Comparison of ENCODE assay signal across 9 cellular contexts in genomic region chr2:230758566-230759480, GRCh38. TPM values are rescaled to one million over a fixed set of nuclear protein-coding genes. Genes with fewer than 3 reads are reported as not detected.
DNase-seq lines count a peak whose midpoint lies in the region; TF ChIP-seq lines count a peak whose summit lies in the region.
"Had no signal": no experiment of that assay in that cellular context is flagged by ENCODE, and none has a peak within 500 bp of the region (broad histone marks: within the 10 kb centered on the region; RNA-seq: fewer than 3 reads in every experiment).

No MANE protein-coding gene starts in this region.

- peak overlapping the region in 5 of 7 donors; percentile 1 to 53 (median 35) for H3K4me3 Mint-ChIP-seq in CD8-positive, alpha-beta memory T cell

- DNase-seq in CD8-positive, alpha-beta memory T cell: no peak
- DNase-seq in NOMO-1 (lab: John Stamatoyannopoulos, UW; ENCODE audit: unreplicated experiment in 2 of 2): peak; percentile 59 to 77
- peak; percentile 84 to 91 for DNase-seq in cardiac fibroblast (ENCODE audit: low read depth in 2 of 2)
- DNase-seq in activated gamma-delta T cell treated with Interleukin-2 at 50 U/mL for 16 hours: no peak
- DNase-seq in HK-2 (ENCODE audit: unreplicated experiment): no peak
- no peak for DNase-seq in stimulated activated CD8-positive, alpha-beta memory T cell treated with anti-CD3 and anti-CD28 coated beads, Interleukin-4, amount 100 ng/mL, for 48 hours
- DNase-seq in SJCRH30: no peak
- DNase-seq: cerebellar nuclear complex had no signal

- TF ChIP-seq CTCF in cardiac fibroblast (IDR thresholded peaks at IDR 0.05; ENCODE audit: low read depth, low read length) (no peak), neutrophil (IDR thresholded peaks at IDR 0.05) (no peak)

- H3K36me3 ChIP-seq in CD8-positive, alpha-beta memory T cell (ENCODE audit: insufficient read depth, low read length): peaks cover 15% of the 10 kb centered on the region
- peaks cover 40% of the 10 kb centered on the region for H3K36me3 ChIP-seq in neutrophil
- peaks cover 11% of the 10 kb centered on the region for H3K36me3 ChIP-seq in SJCRH30

- peaks cover 60 to 71% (median 70%) of the 10 kb centered on the region in 3 donors for H3K4me1 Mint-ChIP-seq in CD8-positive, alpha-beta memory T cell

- H3K4me3 ChIP-seq in CD8-positive, alpha-beta memory T cell (ENCODE audit: low read length): no peak overlapping the region
- H3K4me3 ChIP-seq in cardiac fibroblast (replicated peaks in 1 of 2; ENCODE audit: low read depth in 2 of 2, low read length in 2 of 2): no peak overlapping the region
- peak overlapping the region; percentile 52 to 54 for H3K4me3 ChIP-seq in neutrophil (ENCODE audit: low read depth in 1 of 2, low read length in 1 of 2)
- no peak overlapping the region for H3K4me3 ChIP-seq in SJCRH30

- POLR2A ChIA-PET in CD8-positive, alpha-beta memory T cell (lab: Charles Lee): no interaction called here

- H3K27ac Mint-ChIP-seq in CD8-positive, alpha-beta memory T cell: peak overlapping the region in 7 of 8 donors; percentile 48 to 76 (median 63)

- no peaks in the 10 kb centered on the region for H3K27me3 ChIP-seq in CD8-positive, alpha-beta memory T cell (ENCODE audit: insufficient read depth, low read length, poor library complexity, severe bottlenecking)
- H3K27me3 ChIP-seq in neutrophil: no peaks in the 10 kb centered on the region
- no peaks in the 10 kb centered on the region for H3K27me3 ChIP-seq in SJCRH30

- H3K4me1 ChIP-seq in CD8-positive, alpha-beta memory T cell (ENCODE audit: insufficient read depth, low read length): peaks cover 43% of the 10 kb centered on the region
- peaks cover 52 to 55% of the 10 kb centered on the region in 2 experiments for H3K4me1 ChIP-seq in neutrophil (ENCODE audit: control insufficient read depth in 1 of 2, insufficient read depth in 1 of 2, low read depth in 1 of 2, low read length in 1 of 2)
- peaks cover 6% of the 10 kb centered on the region for H3K4me1 ChIP-seq in SJCRH30

- CTCF ChIA-PET in CD8-positive, alpha-beta memory T cell (lab: Charles Lee): no interaction called here

- no peaks in the 10 kb centered on the region for H3K9me3 ChIP-seq in CD8-positive, alpha-beta memory T cell (ENCODE audit: low read length)
- H3K9me3 ChIP-seq in neutrophil (no peaks in the 10 kb centered on the region), SJCRH30 (replicated peaks) (no peaks in the 10 kb centered on the region)

- H3K9me3 Mint-ChIP-seq in CD8-positive, alpha-beta memory T cell: no peaks in the 10 kb centered on the region

- peaks cover 6 to 45% (median 12%) of the 10 kb centered on the region in 3 donors for H3K36me3 Mint-ChIP-seq in CD8-positive, alpha-beta memory T cell

- H3K27me3 Mint-ChIP-seq in CD8-positive, alpha-beta memory T cell: no peaks in the 10 kb centered on the region

- H3K27ac ChIP-seq in CD8-positive, alpha-beta memory T cell (ENCODE audit: low read depth, low read length): no peak overlapping the region
- H3K27ac ChIP-seq in neutrophil (peak overlapping the region; percentile 83), SJCRH30 (no peak overlapping the region)

RNA-seq across cellular contexts. Expression of gene CAB39, which starts 46.2 kb away (rescaled TPM):
- total RNA-seq in CD8-positive, alpha-beta memory T cell: 100 to 1,000 TPM; 136 to 147 TPM
- 80.8 TPM for polyA plus RNA-seq in CD8-positive, alpha-beta memory T cell
- total RNA-seq in SJCRH30 (2014; rRNA removed; shearing (Covaris generic)): 51.4 and 53.5 TPM in 2 replicates

Comparison
In these comparisons a context has a peak if more than half of its experiments do, and no peak if none do; other contexts are left out.
1. DNase-seq: peak in NOMO-1 (2 of 2) and cardiac fibroblast (2 of 2); none in CD8-positive, alpha-beta memory T cell (0 of 5), activated gamma-delta T cell treated with Interleukin-2 at 50 U/mL for 16 hours (single experiment), HK-2 (single experiment), stimulated activated CD8-positive, alpha-beta memory T cell treated with anti-CD3 and anti-CD28 coated beads, Interleukin-4, amount 100 ng/mL, for 48 hours (single experiment) and SJCRH30 (0 of 2).
2. H3K4me3 ChIP-seq: peak in neutrophil (2 of 2); none in CD8-positive, alpha-beta memory T cell (single experiment), cardiac fibroblast (0 of 2) and SJCRH30 (single experiment).